In genomic region chr16:30658731-30659506, GRCh38 we compare ENCODE assay signal across 8 cellular contexts. TPM values are rescaled to one million over a fixed set of nuclear protein-coding genes. Genes with fewer than 3 reads are reported as not detected.
DNase-seq lines count a peak whose midpoint lies in the region; ATAC-seq, FAIRE-seq and TF ChIP-seq lines count a peak whose summit lies in the region.

No MANE protein-coding gene starts in this region.

- peak; percentile 37 for TF ChIP-seq CTCF in Calu3 (IDR thresholded peaks at IDR 0.05; ENCODE audit: unreplicated experiment)
- no peak for TF ChIP-seq CTCF in fibroblast of villous mesenchyme (IDR thresholded peaks at IDR 0.05; ENCODE audit: insufficient read depth, low read depth, low read length)
- TF ChIP-seq CTCF in natural killer cell (IDR thresholded peaks at IDR 0.05) = peak; percentile 35
- no peak for TF ChIP-seq CTCF in D721Med (IDR thresholded peaks at IDR 0.05; ENCODE audit: insufficient read depth, missing control alignments)

- H3K4me1 Mint-ChIP-seq in Calu3 (ENCODE audit: low read depth, unreplicated experiment) (peaks cover 28% of the 10 kb centered on the region), natural killer cell (peaks cover 45 to 60% of the 10 kb centered on the region in 2 donors)
- H3K4me1 Mint-ChIP-seq in activated T-cell treated with anti-CD3 and anti-CD28 coated beads, Interleukin-2, amount 50 U/mL, for 72 hours (ENCODE audit: low read depth) = peaks cover 63% of the 10 kb centered on the region

- FAIRE-seq in D721Med (lab: Jason Lieb, UNC) = no peak

- ATAC-seq in GM19043 (IDR thresholded peaks at IDR 0.05; ENCODE audit: low read depth, unreplicated experiment) = peak; percentile 26
- peak; percentile 27 for ATAC-seq in HG03342 (IDR thresholded peaks at IDR 0.05; ENCODE audit: unreplicated experiment)
- ATAC-seq in activated T-cell treated with anti-CD3 and anti-CD28 coated beads, Interleukin-2, amount 50 U/mL, for 72 hours (replicated peaks in 1 of 2) = peak; percentile 49 to 51
- ATAC-seq in natural killer cell = peak; percentile 60 to 79 (median 63)

- CTCF ChIA-PET in Calu3 (lab: Charles Lee) = interaction anchor here (0.7 to 2.4 kb wide), 9 partner anchors 8 to 283 kb away, joined by 3 to 16 read pairs (median 4); partner anchors contain the start of genes DCTPP1, PHKG2, PRR14 and ZNF48

- peak overlapping the region; percentile 93 for H3K4me3 ChIP-seq in fibroblast of villous mesenchyme (ENCODE audit: low read depth, low read length)

- H3K27me3 Mint-ChIP-seq in Calu3 (ENCODE audit: unreplicated experiment) (no peaks in the 10 kb centered on the region), natural killer cell (ENCODE audit: low read depth in 2 of 2) (no peaks in the 10 kb centered on the region)
- H3K27me3 Mint-ChIP-seq in activated T-cell treated with anti-CD3 and anti-CD28 coated beads, Interleukin-2, amount 50 U/mL, for 72 hours (ENCODE audit: low read depth) = no peaks in the 10 kb centered on the region

- H3K36me3 Mint-ChIP-seq in Calu3 (ENCODE audit: insufficient read depth, unreplicated experiment) = peaks cover 80% of the 10 kb centered on the region
- H3K36me3 Mint-ChIP-seq in activated T-cell treated with anti-CD3 and anti-CD28 coated beads, Interleukin-2, amount 50 U/mL, for 72 hours (ENCODE audit: insufficient read depth in 2 of 2) = peaks cover 31 to 47% of the 10 kb centered on the region in 2 donors
- peaks cover 10% of the 10 kb centered on the region for H3K36me3 Mint-ChIP-seq in natural killer cell

- DNase-seq in Calu3 (peak; percentile 83), NCI-H460 (ENCODE audit: extremely low read depth, low read depth) (peak; percentile 96), fibroblast of villous mesenchyme (ENCODE audit: low read depth) (peak; percentile 99), natural killer cell (peak; percentile 71), D721Med (ENCODE audit: insufficient read length, low spot score) (no peak)
- DNase-seq in activated T-cell treated with anti-CD3 and anti-CD28 coated beads, Interleukin-2, amount 50 U/mL, for 72 hours = peak in 1 of 2 donors; percentile 79

- TSS peak; percentile 73 for BruUV-seq in Calu3 (replicated peaks; lab: Mats Ljungman, UMichigan)

- intact Hi-C loops in Calu3 (cut with micrococcal nuclease; ENCODE audit: unreplicated experiment) = loop anchor here (2.0 to 5.0 kb wide), 2 partner anchors 20 to 38 kb away; partner anchors contain the start of gene SRCAP
- intact Hi-C loops in natural killer cell (cut with micrococcal nuclease) = loop anchor here (1.0 to 5.0 kb wide), 6 partner anchors 9 to 263 kb away; partner anchors contain the start of genes PHKG2, PRR14, ZNF688 and ZNF764

- H3K4me3 Mint-ChIP-seq in Calu3 (ENCODE audit: low read depth, unreplicated experiment) (peak overlapping the region; percentile 91), natural killer cell (peak overlapping the region; percentile 98)
- H3K4me3 Mint-ChIP-seq in activated T-cell treated with anti-CD3 and anti-CD28 coated beads, Interleukin-2, amount 50 U/mL, for 72 hours = peak overlapping the region; percentile 91 to 94

- H3K9me3 Mint-ChIP-seq in Calu3 (ENCODE audit: low read depth, unreplicated experiment) (no peaks in the 10 kb centered on the region), natural killer cell (no peaks in the 10 kb centered on the region)
- H3K9me3 Mint-ChIP-seq in activated T-cell treated with anti-CD3 and anti-CD28 coated beads, Interleukin-2, amount 50 U/mL, for 72 hours = no peaks in the 10 kb centered on the region

- peak overlapping the region; percentile 99 for H3K27ac Mint-ChIP-seq in Calu3 (ENCODE audit: unreplicated experiment)
- peak overlapping the region; percentile 95 for H3K27ac Mint-ChIP-seq in activated T-cell treated with anti-CD3 and anti-CD28 coated beads, Interleukin-2, amount 50 U/mL, for 72 hours
- peak overlapping the region; percentile 98 to 99 for H3K27ac Mint-ChIP-seq in natural killer cell

RNA-seq across cellular contexts. Expression of gene FBRS, which starts 0.7 kb away (rescaled TPM):
- total RNA-seq in Calu3 (2022) = 113 and 114 TPM in 2 replicates
- 26.0 and 29.3 TPM in 2 replicates for total RNA-seq in NCI-H460 (2014; rRNA removed; shearing (Covaris generic))
- 34.4 and 37.7 TPM in 2 replicates for polyA plus RNA-seq in NCI-H460 (2014; cell fraction: nucleus; rRNA removed)
- 100 to 1,000 TPM; 170 to 185 TPM for total RNA-seq in activated T-cell treated with anti-CD3 and anti-CD28 coated beads, Interleukin-2, amount 50 U/mL, for 72 hours
- total RNA-seq in fibroblast of villous mesenchyme = 30.2 and 30.3 TPM in 2 replicates
- total RNA-seq in natural killer cell = 100 to 1,000 TPM; 158 to 182 (median 172) TPM

RNA-seq across cellular contexts. Expression of gene PRR14, which starts 8.2 kb away (rescaled TPM):
- 47.4 and 59.4 TPM in 2 replicates for total RNA-seq in Calu3 (2022)
- 13.0 and 15.7 TPM in 2 replicates for total RNA-seq in NCI-H460 (2014; rRNA removed; shearing (Covaris generic))
- 25.6 and 32.9 TPM in 2 replicates for polyA plus RNA-seq in NCI-H460 (2014; cell fraction: nucleus; rRNA removed)
- 100 to 1,000 TPM; 108 to 124 TPM for total RNA-seq in activated T-cell treated with anti-CD3 and anti-CD28 coated beads, Interleukin-2, amount 50 U/mL, for 72 hours
- total RNA-seq in fibroblast of villous mesenchyme = 5.2 and 5.6 TPM in 2 replicates
- total RNA-seq in natural killer cell = 100 to 1,000 TPM in 2 of 3 donors, 10 to 100 TPM in 1; 81.0 to 110 (median 101) TPM

RNA-seq across cellular contexts. Expression of gene SRCAP, which starts 40.1 kb away (rescaled TPM):
- 84.6 and 90.8 TPM in 2 replicates for total RNA-seq in Calu3 (2022)
- total RNA-seq in NCI-H460 (2014; rRNA removed; shearing (Covaris generic)) = 5.5 and 10.0 TPM in 2 replicates
- polyA plus RNA-seq in NCI-H460 (2014; cell fraction: nucleus; rRNA removed) = 1.4 and 3.8 TPM in 2 replicates
- total RNA-seq in activated T-cell treated with anti-CD3 and anti-CD28 coated beads, Interleukin-2, amount 50 U/mL, for 72 hours = 10 to 100 TPM; 52.9 to 64.7 TPM
- total RNA-seq in fibroblast of villous mesenchyme = 15.1 and 16.8 TPM in 2 replicates
- total RNA-seq in natural killer cell = 10 to 100 TPM; 78.8 to 99.0 (median 89.3) TPM

RNA-seq across cellular contexts. Expression of gene ZNF689, which starts 48.7 kb away (rescaled TPM):
- 10.4 and 14.1 TPM in 2 replicates for total RNA-seq in Calu3 (2022)
- total RNA-seq in NCI-H460 (2014; rRNA removed; shearing (Covaris generic)) = 8.2 and 10.0 TPM in 2 replicates
- polyA plus RNA-seq in NCI-H460 (2014; cell fraction: nucleus; rRNA removed) = 9.2 and 15.2 TPM in 2 replicates
- total RNA-seq in activated T-cell treated with anti-CD3 and anti-CD28 coated beads, Interleukin-2, amount 50 U/mL, for 72 hours = 10 to 100 TPM; 12.8 to 17.7 TPM
- 6.9 and 7.4 TPM in 2 replicates for total RNA-seq in fibroblast of villous mesenchyme
- total RNA-seq in natural killer cell = 1 to 10 TPM; 8.8 to 9.3 (median 9.1) TPM

Comparison
In these comparisons a context has a peak if more than half of its experiments do, and no peak if none do; other contexts are left out.
1. CTCF ChIP-seq: peak in Calu3 (single experiment) and natural killer cell (single experiment); none in fibroblast of villous mesenchyme (single experiment) and D721Med (single experiment).
2. Peak in every context shown above with its lines, with median percentiles within 50 percentile points of each other: H3K27ac Mint-ChIP-seq, H3K4me3 Mint-ChIP-seq and ATAC-seq.